ENCODE assay signal across 18 cellular contexts in the genomic region with DNA sequence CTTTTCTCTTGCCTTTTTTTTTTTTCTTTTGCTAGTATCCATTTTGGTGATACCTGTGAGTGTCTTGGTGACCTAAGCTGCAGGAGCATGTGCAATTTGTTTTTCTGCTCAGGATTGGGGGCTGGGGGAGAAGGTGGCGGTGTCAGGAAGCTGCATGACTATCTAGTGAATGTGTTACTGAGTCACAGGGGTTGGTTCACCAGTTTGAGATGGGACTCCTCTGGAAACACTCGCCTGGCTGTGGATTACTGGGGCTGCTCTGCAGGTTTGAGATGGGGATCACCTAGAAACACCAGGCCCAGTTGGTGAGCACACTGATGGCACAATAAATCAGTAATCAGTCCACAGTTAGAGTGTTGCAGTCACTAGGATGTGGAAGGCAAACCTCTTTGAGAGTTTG.
"Had no signal": no experiment of that assay in that cellular context is flagged by ENCODE, and none has a peak within 500 bp of the region (broad histone marks: within the 10 kb centered on the region; RNA-seq: fewer than 3 reads in every experiment).

No MANE protein-coding gene starts in this region.

- H3K36me3 Mint-ChIP-seq: activated CD8-positive, alpha-beta memory T cell treated with anti-CD3 and anti-CD28 coated beads, Interleukin-2, amount 10 ng/mL, durations not matched to agents 7 days and 5 days; activated naive CD8-positive, alpha-beta T cell; stimulated activated effector memory CD8-positive, alpha-beta T cell treated with anti-CD3 and anti-CD28 coated beads, Interleukin-12 subunit alpha, Interleukin-12 subunit beta, amount 100 ng/mL, for 72 hours had no signal

- H3K4me1 Mint-ChIP-seq: activated CD8-positive, alpha-beta memory T cell treated with anti-CD3 and anti-CD28 coated beads, Interleukin-2, amount 10 ng/mL, durations not matched to agents 7 days and 5 days; stimulated activated effector memory CD8-positive, alpha-beta T cell treated with anti-CD3 and anti-CD28 coated beads, Interleukin-12 subunit alpha, Interleukin-12 subunit beta, amount 100 ng/mL, for 72 hours had no signal

- H3K4me3 ChIP-seq: gastroesophageal sphincter, hepatocyte, lung, smooth muscle cell had no signal

- H3K27me3 ChIP-seq: gastroesophageal sphincter, hepatocyte, neutrophil had no signal

- ATAC-seq: activated CD8-positive, alpha-beta memory T cell treated with anti-CD3 and anti-CD28 coated beads, Interleukin-2, amount 10 ng/mL, durations not matched to agents 7 days and 5 days; gastroesophageal sphincter; right cardiac atrium; stimulated activated effector memory CD8-positive, alpha-beta T cell treated with anti-CD3 and anti-CD28 coated beads, Interleukin-12 subunit alpha, Interleukin-12 subunit beta, amount 100 ng/mL, for 72 hours had no signal

- H3K79me2 ChIP-seq: hepatocyte had no signal

- H3K4me2 ChIP-seq: hepatocyte, smooth muscle cell had no signal

- H3K4me1 ChIP-seq: gastroesophageal sphincter had no signal

- H2AFZ ChIP-seq: hepatocyte had no signal

- H3K27ac ChIP-seq: gastroesophageal sphincter, hepatocyte, neutrophil had no signal

- H3K27me3 Mint-ChIP-seq: activated CD8-positive, alpha-beta memory T cell treated with anti-CD3 and anti-CD28 coated beads, Interleukin-2, amount 10 ng/mL, durations not matched to agents 7 days and 5 days; activated naive CD8-positive, alpha-beta T cell; activated T-cell treated with anti-CD3 and anti-CD28 coated beads, Interleukin-2, amount 50 U/mL, for 24 hours had no signal

- H3K27ac Mint-ChIP-seq: activated CD8-positive, alpha-beta memory T cell treated with anti-CD3 and anti-CD28 coated beads, Interleukin-2, amount 10 ng/mL, durations not matched to agents 7 days and 5 days; activated naive CD8-positive, alpha-beta T cell; activated T-cell treated with anti-CD3 and anti-CD28 coated beads, Interleukin-2, amount 50 U/mL, for 24 hours; naive B cell; stimulated activated effector memory CD8-positive, alpha-beta T cell treated with anti-CD3 and anti-CD28 coated beads, Interleukin-12 subunit alpha, Interleukin-12 subunit beta, amount 100 ng/mL, for 72 hours had no signal

- DNase-seq: activated CD4-positive, alpha-beta T cell treated with anti-CD3 and anti-CD28 coated beads, Interleukin-2, amount 50 U/mL, for 48 hours; activated CD4-positive, CD25-positive, alpha-beta regulatory T cell treated with anti-CD3 and anti-CD28 coated beads, Interleukin-2, amount 50 U/mL, for 72 hours; activated CD8-positive, alpha-beta memory T cell treated with anti-CD3 and anti-CD28 coated beads, Interleukin-2, amount 10 ng/mL, durations not matched to agents 7 days and 5 days; activated gamma-delta T cell; activated T-cell treated with anti-CD3 and anti-CD28 coated beads, Interleukin-2, amount 50 U/mL, for 24 hours; left colon; naive B cell; posterior cingulate gyrus; right cardiac atrium; T-helper 9 cell; trophoblast cell had no signal

- H3K9me3 ChIP-seq: neutrophil had no signal

- H3K36me3 ChIP-seq: gastroesophageal sphincter, neutrophil had no signal

- H3K4me3 Mint-ChIP-seq: activated CD8-positive, alpha-beta memory T cell treated with anti-CD3 and anti-CD28 coated beads, Interleukin-2, amount 10 ng/mL, durations not matched to agents 7 days and 5 days; activated naive CD8-positive, alpha-beta T cell; activated T-cell treated with anti-CD3 and anti-CD28 coated beads, Interleukin-2, amount 50 U/mL, for 24 hours; naive B cell; stimulated activated effector memory CD8-positive, alpha-beta T cell treated with anti-CD3 and anti-CD28 coated beads, Interleukin-12 subunit alpha, Interleukin-12 subunit beta, amount 100 ng/mL, for 72 hours had no signal
